1 cellular context compared by ENCODE assay signal in the genomic region with DNA sequence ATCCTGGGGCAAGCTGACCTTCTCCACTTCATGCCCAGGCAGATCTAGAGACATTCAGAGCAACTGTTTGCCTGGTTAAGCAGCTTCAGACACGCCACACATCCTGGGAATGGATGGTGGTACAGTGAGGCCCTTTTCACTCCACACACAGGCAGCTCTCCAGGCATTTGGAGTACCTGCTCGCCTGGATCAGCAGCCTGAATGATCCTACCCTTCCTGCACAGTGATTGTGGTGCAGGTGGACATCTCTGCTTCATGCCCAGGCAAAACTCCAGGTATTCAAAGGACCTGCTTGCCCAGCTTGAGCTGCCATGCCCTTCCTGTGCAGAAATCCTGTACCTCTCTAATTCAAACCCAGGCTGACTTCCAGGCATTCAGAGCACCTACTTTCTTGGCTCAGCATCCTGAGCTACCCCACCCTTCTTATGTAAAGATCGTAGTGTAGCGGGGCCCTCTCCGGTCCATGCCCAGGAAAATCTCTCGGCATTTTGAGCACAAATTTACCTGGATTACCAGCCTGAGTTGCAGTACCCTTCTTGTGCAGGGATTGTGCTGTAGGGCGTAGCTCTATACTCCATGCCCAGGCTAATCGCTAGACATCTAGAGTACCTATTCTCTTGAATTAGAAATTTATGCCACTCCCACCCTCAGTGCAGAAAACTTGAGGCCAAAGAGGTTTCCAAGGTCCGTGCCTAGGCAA.
TF ChIP-seq lines count a peak whose summit lies in the region.

No MANE protein-coding gene starts in this region.

TF ChIP-seq in HCT116, 20 proteins besides CTCF, POLR2A, EP300 and RAD21:
- no peak for TF ChIP-seq ELF1 (IDR thresholded peaks at IDR 0.05; ENCODE audit: borderline replicate concordance, low read depth)
- TF ChIP-seq CBX3 (IDR thresholded peaks at IDR 0.05; ENCODE audit: low read depth) = no peak
- TF ChIP-seq CEBPB (IDR thresholded peaks at IDR 0.05; ENCODE audit: low read depth) = no peak
- no peak for TF ChIP-seq SIN3A (IDR thresholded peaks at IDR 0.05; ENCODE audit: low read depth)
- no peak for TF ChIP-seq SP1 (IDR thresholded peaks at IDR 0.05; ENCODE audit: low read depth)
